In genomic region chr17:67399676-67400075, GRCh38 we compare ENCODE assay signal across 14 cellular contexts. TPM values are rescaled to one million over a fixed set of nuclear protein-coding genes. Genes with fewer than 3 reads are reported as not detected.
DNase-seq lines count a peak whose midpoint lies in the region; ATAC-seq and TF ChIP-seq lines count a peak whose summit lies in the region.
"Had no signal": no experiment of that assay in that cellular context is flagged by ENCODE, and none has a peak within 500 bp of the region (broad histone marks: within the 10 kb centered on the region; RNA-seq: fewer than 3 reads in every experiment).

No MANE protein-coding gene starts in this region.

- TF ChIP-seq EP300 in ovary (IDR thresholded peaks at IDR 0.05) = no peak

- H3K27ac Mint-ChIP-seq in activated T-cell treated with anti-CD3 and anti-CD28 coated beads, Interleukin-2, amount 50 U/mL, for 24 hours = peak overlapping the region; percentile 90
- H3K27ac Mint-ChIP-seq in activated naive CD4-positive, alpha-beta T cell treated with anti-CD3 and anti-CD28 coated beads, Interleukin-2, amount 50 U/mL, for 72 hours = peak overlapping the region; percentile 92
- H3K27ac Mint-ChIP-seq in natural killer cell treated with Interleukin-12 subunit alpha and Interleukin-12 subunit beta and Interleukin-15 and Interleukin-18, amount 100 ng/mL, for 72 hours = peak overlapping the region; percentile 90 to 99
- H3K27ac Mint-ChIP-seq: dendritic cell treated with granulocyte-macrophage colony-stimulating factor and Interleukin-4, amounts not matched to agents 40 ng/mL and 50 ng/mL, for 4 days had no signal

- intact Hi-C loops in ovary (cut with DNase I) = no loop called here

- peak overlapping the region; percentile 68 for H3K27ac ChIP-seq in DND-41 (ENCODE audit: low read length)
- H3K27ac ChIP-seq in ovary = no peak overlapping the region
- H3K27ac ChIP-seq: VCaP had no signal

- TF ChIP-seq POLR2A in ovary (IDR thresholded peaks at IDR 0.05) = no peak

- peak overlapping the region; percentile 27 for H3K9ac ChIP-seq in DND-41 (ENCODE audit: low read depth, low read length)

- H3K27me3 ChIP-seq in DND-41 (ENCODE audit: insufficient read depth, low read length, poor library complexity) (no peaks in the 10 kb centered on the region), ovary (no peaks in the 10 kb centered on the region)
- H3K27me3 ChIP-seq: esophagus muscularis mucosa had no signal

- peaks cover 23% of the 10 kb centered on the region for H3K4me1 ChIP-seq in DND-41 (ENCODE audit: insufficient read depth, low read length)
- H3K4me1 ChIP-seq in ovary (ENCODE audit: insufficient read depth) = peaks cover 3% of the 10 kb centered on the region
- H3K4me1 ChIP-seq: Caco-2 had no signal

- whole genome bisulfite sequencing in ovary, 3 donors = 89 to 93% (median 93%) methylated on average over 3 of the region's 3 CpGs

- no peaks in the 10 kb centered on the region for H3K9me3 Mint-ChIP-seq in activated T-cell treated with anti-CD3 and anti-CD28 coated beads, Interleukin-2, amount 50 U/mL, for 24 hours
- H3K9me3 Mint-ChIP-seq in activated naive CD4-positive, alpha-beta T cell treated with anti-CD3 and anti-CD28 coated beads, Interleukin-2, amount 50 U/mL, for 72 hours = no peaks in the 10 kb centered on the region
- no peaks in the 10 kb centered on the region for H3K9me3 Mint-ChIP-seq in natural killer cell treated with Interleukin-12 subunit alpha and Interleukin-12 subunit beta and Interleukin-15 and Interleukin-18, amount 100 ng/mL, for 72 hours
- H3K9me3 Mint-ChIP-seq: dendritic cell treated with granulocyte-macrophage colony-stimulating factor and Interleukin-4, amounts not matched to agents 40 ng/mL and 50 ng/mL, for 4 days had no signal

- no peak for DNase-seq in activated T-cell treated with anti-CD3 and anti-CD28 coated beads, Interleukin-2, amount 50 U/mL, for 24 hours
- DNase-seq in activated T-cell treated with anti-CD3 and anti-CD28 coated beads for 4 hours (no peak), DND-41 (no peak), globus pallidus (ENCODE audit: low spot score) (no peak), ovary (no peak)
- DNase-seq in activated naive CD4-positive, alpha-beta T cell treated with anti-CD3 and anti-CD28 coated beads, Interleukin-2, amount 50 U/mL, for 72 hours (ENCODE audit: low spot score in 2 of 2) = no peak
- DNase-seq in natural killer cell treated with Interleukin-12 subunit alpha and Interleukin-12 subunit beta and Interleukin-15 and Interleukin-18, amount 100 ng/mL, for 72 hours (ENCODE audit: low spot score) = no peak
- DNase-seq: Caco-2, NCI-H526 treated with DMSO at 0.1 percent for 48 hours had no signal

- peaks cover 81% of the 10 kb centered on the region for H3K4me1 Mint-ChIP-seq in activated T-cell treated with anti-CD3 and anti-CD28 coated beads, Interleukin-2, amount 50 U/mL, for 24 hours (ENCODE audit: low read depth)
- H3K4me1 Mint-ChIP-seq in natural killer cell treated with Interleukin-12 subunit alpha and Interleukin-12 subunit beta and Interleukin-15 and Interleukin-18, amount 100 ng/mL, for 72 hours (ENCODE audit: low read depth in 2 of 2) = peaks cover 37 to 67% of the 10 kb centered on the region in 2 donors

- H3K9me3 ChIP-seq in DND-41 (ENCODE audit: insufficient read depth, low read length, severe bottlenecking) (no peaks in the 10 kb centered on the region), ovary (no peaks in the 10 kb centered on the region)
- H3K9me3 ChIP-seq: Caco-2, esophagus muscularis mucosa had no signal

- H3K36me3 Mint-ChIP-seq in activated T-cell treated with anti-CD3 and anti-CD28 coated beads, Interleukin-2, amount 50 U/mL, for 24 hours (ENCODE audit: low read depth) = peaks cover 26% of the 10 kb centered on the region
- peaks cover 13 to 24% of the 10 kb centered on the region in 2 donors for H3K36me3 Mint-ChIP-seq in activated naive CD4-positive, alpha-beta T cell treated with anti-CD3 and anti-CD28 coated beads, Interleukin-2, amount 50 U/mL, for 72 hours
- peaks cover 4% of the 10 kb centered on the region for H3K36me3 Mint-ChIP-seq in natural killer cell treated with Interleukin-12 subunit alpha and Interleukin-12 subunit beta and Interleukin-15 and Interleukin-18, amount 100 ng/mL, for 72 hours

- peak overlapping the region; percentile 71 for H3K4me3 Mint-ChIP-seq in activated T-cell treated with anti-CD3 and anti-CD28 coated beads, Interleukin-2, amount 50 U/mL, for 24 hours
- peak overlapping the region; percentile 87 for H3K4me3 Mint-ChIP-seq in natural killer cell treated with Interleukin-12 subunit alpha and Interleukin-12 subunit beta and Interleukin-15 and Interleukin-18, amount 100 ng/mL, for 72 hours
- H3K4me3 Mint-ChIP-seq: dendritic cell treated with granulocyte-macrophage colony-stimulating factor and Interleukin-4, amounts not matched to agents 40 ng/mL and 50 ng/mL, for 4 days had no signal

- TF ChIP-seq CTCF in DND-41 (IDR thresholded peaks at IDR 0.05; ENCODE audit: borderline replicate concordance, extremely low read depth, low read length, poor library complexity, severe bottlenecking) = no peak
- TF ChIP-seq CTCF in ovary (IDR thresholded peaks at IDR 0.05) = no peak

- H3K4me3 ChIP-seq in DND-41 (ENCODE audit: low read depth in 1 of 2, low read length in 2 of 2) = no peak overlapping the region
- H3K4me3 ChIP-seq in ovary = no peak overlapping the region
- H3K4me3 ChIP-seq: K562 had no signal

- peak overlapping the region; percentile 36; the same call in 1 of the 2 replicates for H2AFZ ChIP-seq in DND-41 (ENCODE audit: low read depth, low read length)

- ATAC-seq in DND-41 (ENCODE audit: insufficient read depth, low read depth) = no peak
- no peak for ATAC-seq in activated naive CD4-positive, alpha-beta T cell treated with anti-CD3 and anti-CD28 coated beads, Interleukin-2, amount 50 U/mL, for 72 hours
- no peak for ATAC-seq in natural killer cell treated with Interleukin-12 subunit alpha and Interleukin-12 subunit beta and Interleukin-15 and Interleukin-18, amount 100 ng/mL, for 72 hours
- ATAC-seq in SK-N-SH treated with all-trans-retinoic acid at 6 μM for 48 hours = no peak
- ATAC-seq: K562 had no signal

- no peaks in the 10 kb centered on the region for H3K27me3 Mint-ChIP-seq in activated T-cell treated with anti-CD3 and anti-CD28 coated beads, Interleukin-2, amount 50 U/mL, for 24 hours
- H3K27me3 Mint-ChIP-seq in natural killer cell treated with Interleukin-12 subunit alpha and Interleukin-12 subunit beta and Interleukin-15 and Interleukin-18, amount 100 ng/mL, for 72 hours = no peaks in the 10 kb centered on the region
- H3K27me3 Mint-ChIP-seq: dendritic cell treated with granulocyte-macrophage colony-stimulating factor and Interleukin-4, amounts not matched to agents 40 ng/mL and 50 ng/mL, for 4 days had no signal

- 0 out of 2 replicates have a peak, but pooled peaks cover 7% of the 10 kb centered on the region for H3K79me2 ChIP-seq in DND-41 (ENCODE audit: insufficient read depth, low read length)

- no peaks in the 10 kb centered on the region for H3K36me3 ChIP-seq in DND-41 (ENCODE audit: insufficient read depth, low read length)
- no peaks in the 10 kb centered on the region for H3K36me3 ChIP-seq in ovary
- H3K36me3 ChIP-seq: esophagus muscularis mucosa had no signal

- H4K20me1 ChIP-seq in DND-41 (ENCODE audit: insufficient read depth, low read length) = no peaks in the 10 kb centered on the region

- peak overlapping the region; percentile 41 for H3K4me2 ChIP-seq in DND-41 (ENCODE audit: insufficient read depth, low read length)

TF ChIP-seq in SK-N-SH treated with all-trans-retinoic acid at 6 μM for 48 hours, 23 proteins besides CTCF, POLR2A, EP300 and RAD21 (continues in another document):
- no peak for TF ChIP-seq ZC3H10 (CRISPR knock-in tag; IDR thresholded peaks at IDR 0.05)
- TF ChIP-seq RARB (CRISPR knock-in tag; IDR thresholded peaks at IDR 0.05) = no peak
- no peak for TF ChIP-seq ARNTL (CRISPR knock-in tag; IDR thresholded peaks at IDR 0.05; ENCODE audit: borderline replicate concordance, low read depth)
- no peak for TF ChIP-seq PATZ1 (CRISPR knock-in tag; IDR thresholded peaks at IDR 0.05; ENCODE audit: borderline replicate concordance)
- TF ChIP-seq ISL1 (CRISPR knock-in tag; IDR thresholded peaks at IDR 0.05) = no peak

RNA-seq across cellular contexts. Expression of gene PITPNC1, which starts 22.6 kb away (rescaled TPM):
- 10 to 100 TPM; 56.8 to 65.3 TPM for total RNA-seq in activated naive CD4-positive, alpha-beta T cell treated with anti-CD3 and anti-CD28 coated beads, Interleukin-2, amount 50 U/mL, for 72 hours
- total RNA-seq in natural killer cell treated with Interleukin-12 subunit alpha and Interleukin-12 subunit beta and Interleukin-15 and Interleukin-18, amount 100 ng/mL, for 72 hours = 10 to 100 TPM; 73.9 to 81.9 TPM
- total RNA-seq in ovary = 10 to 100 TPM; 14.9 to 40.9 (median 23.8) TPM
- polyA plus RNA-seq in ovary = 10 to 100 TPM; 21.0 to 33.3 TPM

RNA-seq across cellular contexts. Expression of gene PSMD12, which starts 33.3 kb away (rescaled TPM):
- 10 to 100 TPM; 79.7 to 92.9 TPM for total RNA-seq in activated naive CD4-positive, alpha-beta T cell treated with anti-CD3 and anti-CD28 coated beads, Interleukin-2, amount 50 U/mL, for 72 hours
- 10 to 100 TPM; 87.3 to 90.5 TPM for total RNA-seq in natural killer cell treated with Interleukin-12 subunit alpha and Interleukin-12 subunit beta and Interleukin-15 and Interleukin-18, amount 100 ng/mL, for 72 hours
- 10 to 100 TPM; 13.5 to 41.1 (median 36.8) TPM for total RNA-seq in ovary
- polyA plus RNA-seq in ovary = 10 to 100 TPM; 12.4 to 41.7 TPM
